10 cellular contexts compared by ENCODE assay signal in genomic region chr16:31135535-31136286, GRCh38. TPM values are rescaled to one million over a fixed set of nuclear protein-coding genes. Genes with fewer than 3 reads are reported as not detected.
DNase-seq lines count a peak whose midpoint lies in the region; ATAC-seq and TF ChIP-seq lines count a peak whose summit lies in the region.
"Had no signal": no experiment of that assay in that cellular context is flagged by ENCODE, and none has a peak within 500 bp of the region (broad histone marks: within the 10 kb centered on the region; RNA-seq: fewer than 3 reads in every experiment).

TSS of gene PRSS8 (minus strand) at chr16:31135727. CDS start at chr16:31135498, 229 bp downstream.

- peaks cover 7 to 17% (median 8%) of the 10 kb centered on the region in 4 donors for H3K36me3 ChIP-seq in liver (ENCODE audit: control insufficient read depth in 4 of 4, insufficient read depth in 3 of 4, low read depth in 1 of 4, low read length in 3 of 4)

- POLR2A ChIA-PET in MCF 10A (lab: Yijun Ruan, JAX) = interaction anchor here (0.6 to 12.0 kb wide), 12 partner anchors 9 to 323 kb away, joined by 3 to 201 read pairs (median 6); partner anchors contain the start of genes ARMC5, BCKDK, FUS and KAT8

- H3K4me3 Mint-ChIP-seq in MCF 10A (ENCODE audit: unreplicated experiment) = peak within 1 kb of the TSS; percentile 85
- H3K4me3 Mint-ChIP-seq: activated naive CD4-positive, alpha-beta T cell treated with anti-CD3 and anti-CD28 coated beads, Interleukin-2, amount 50 U/mL, for 24 hours; T-helper 1 cell treated with Interleukin-12 subunit alpha and Interleukin-12 subunit beta and Interleukin-4 antibody, amounts not matched to agents 30 μg/mL and 1 μg/mL, for 36 hours had no signal

- no peaks in the 10 kb centered on the region for H3K9me3 Mint-ChIP-seq in MCF 10A (ENCODE audit: unreplicated experiment)
- H3K9me3 Mint-ChIP-seq: activated naive CD4-positive, alpha-beta T cell treated with anti-CD3 and anti-CD28 coated beads, Interleukin-2, amount 50 U/mL, for 24 hours; T-helper 1 cell treated with Interleukin-12 subunit alpha and Interleukin-12 subunit beta and Interleukin-4 antibody, amounts not matched to agents 30 μg/mL and 1 μg/mL, for 36 hours had no signal

- H3K36me3 Mint-ChIP-seq in MCF 10A (ENCODE audit: insufficient read depth, unreplicated experiment) = peaks cover 19% of the 10 kb centered on the region
- H3K36me3 Mint-ChIP-seq: activated naive CD4-positive, alpha-beta T cell treated with anti-CD3 and anti-CD28 coated beads, Interleukin-2, amount 50 U/mL, for 24 hours had no signal

- no peak for ATAC-seq in stimulated activated naive CD8-positive, alpha-beta T cell treated with anti-CD3 and anti-CD28 coated beads, Interleukin-15, Interleukin-2, amounts not matched to agents 100 U/mL and 50 U/mL, for 24 hours

- no peaks in the 10 kb centered on the region for H3K9me3 ChIP-seq in liver (ENCODE audit: control insufficient read depth in 4 of 4, low read length in 3 of 4)

- H3K4me3 ChIP-seq in liver (ENCODE audit: low read depth in 1 of 3, low read length in 3 of 3) = peak within 1 kb of the TSS; percentile 37 to 62 (median 42)

- TF ChIP-seq RAD21 in liver (IDR thresholded peaks at IDR 0.05) = no peak

- DNase-seq in NCI-H82 (lab: John Stamatoyannopoulos, UW) = peak; percentile 14
- DNase-seq in NCI-H82 treated with DMSO at 0.1 percent for 48 hours (lab: John Stamatoyannopoulos, UW; ENCODE audit: unreplicated experiment) = no peak
- DNase-seq in MCF 10A (ENCODE audit: unreplicated experiment) = peak; percentile 63
- DNase-seq in ureter (ENCODE audit: low spot score) = peak; percentile 83
- DNase-seq in NCI-H1417 treated with DMSO at 0.1 percent for 48 hours (lab: John Stamatoyannopoulos, UW) = no peak
- no peak for DNase-seq in AG08395 (ENCODE audit: low spot score)
- DNase-seq in stimulated activated naive CD8-positive, alpha-beta T cell treated with anti-CD3 and anti-CD28 coated beads, Interleukin-15, Interleukin-2, amounts not matched to agents 100 U/mL and 50 U/mL, for 24 hours = no peak

- CTCF ChIA-PET in MCF 10A (lab: Yijun Ruan, JAX) = interaction anchor here (0.6 to 2.0 kb wide), 9 partner anchors 17 to 313 kb away, joined by 3 to 7 read pairs (median 3); partner anchors contain the start of gene KAT8

- H3K27ac ChIP-seq in liver (ENCODE audit: low read depth in 1 of 2, low read length in 2 of 2) = peak within 1 kb of the TSS; percentile 53 to 74

- intact Hi-C loops in MCF 10A (cut with micrococcal nuclease) = loop anchor here (1.0 kb wide), 1 partner anchor 17 kb away; no protein-coding TSS in a partner anchor

- H3K4me1 Mint-ChIP-seq in MCF 10A (ENCODE audit: insufficient read depth, unreplicated experiment) = peaks cover 31% of the 10 kb centered on the region
- H3K4me1 Mint-ChIP-seq: activated naive CD4-positive, alpha-beta T cell treated with anti-CD3 and anti-CD28 coated beads, Interleukin-2, amount 50 U/mL, for 24 hours had no signal

- H3K4me1 ChIP-seq in liver (ENCODE audit: control insufficient read depth in 4 of 4, insufficient read depth in 4 of 4, low read length in 3 of 4) = peaks cover 5 to 24% (median 10%) of the 10 kb centered on the region in 4 donors

- TF ChIP-seq CTCF in MCF 10A (IDR thresholded peaks at IDR 0.05; ENCODE audit: unreplicated experiment) = no peak
- no peak for TF ChIP-seq CTCF in liver (IDR thresholded peaks at IDR 0.05; ENCODE audit: low read depth, low read length, missing input control)

- peak within 1 kb of the TSS; percentile 13 to 21 for H3K9ac ChIP-seq in liver (ENCODE audit: low read depth in 1 of 2, low read length in 2 of 2)

- WGBS in liver = 38% methylated on average over 22 of the region's 22 CpGs

- BruUV-seq in MCF 10A (replicated peaks; lab: Mats Ljungman, UMichigan) = no TSS peak

- no peaks in the 10 kb centered on the region for H3K27me3 Mint-ChIP-seq in MCF 10A (ENCODE audit: insufficient read depth, unreplicated experiment)
- H3K27me3 Mint-ChIP-seq: activated naive CD4-positive, alpha-beta T cell treated with anti-CD3 and anti-CD28 coated beads, Interleukin-2, amount 50 U/mL, for 24 hours had no signal

- H3K27me3 ChIP-seq in liver (ENCODE audit: control insufficient read depth in 4 of 4, insufficient read depth in 4 of 4, low read length in 3 of 4) = no peaks in the 10 kb centered on the region

- H3K27ac Mint-ChIP-seq in MCF 10A (ENCODE audit: low read depth, unreplicated experiment) = peak within 1 kb of the TSS; percentile 6
- H3K27ac Mint-ChIP-seq: activated naive CD4-positive, alpha-beta T cell treated with anti-CD3 and anti-CD28 coated beads, Interleukin-2, amount 50 U/mL, for 24 hours; T-helper 1 cell treated with Interleukin-12 subunit alpha and Interleukin-12 subunit beta and Interleukin-4 antibody, amounts not matched to agents 30 μg/mL and 1 μg/mL, for 36 hours had no signal

TF ChIP-seq in liver, 16 proteins besides CTCF, POLR2A, EP300 and RAD21:
- TF ChIP-seq ZBTB33 (IDR thresholded peaks at IDR 0.05) (no peak), MAX (IDR thresholded peaks at IDR 0.05) (no peak), HNF4A (conservative IDR thresholded peaks at IDR 0.05) (no peak), RXRA (IDR thresholded peaks at IDR 0.05) (no peak), HNF4G (IDR thresholded peaks at IDR 0.05) (no peak), EGR1 (IDR thresholded peaks at IDR 0.05; ENCODE audit: low read depth in 2 of 2) (no peak), REST (IDR thresholded peaks at IDR 0.05) (no peak), NR2F2 (IDR thresholded peaks at IDR 0.05) (no peak), GABPA (IDR thresholded peaks at IDR 0.05 in 1 of 2, conservative IDR thresholded peaks at IDR 0.05 in 1 of 2) (no peak), ATF3 (IDR thresholded peaks at IDR 0.05) (no peak), FOXA1 (IDR thresholded peaks at IDR 0.05) (no peak), FOXA2 (IDR thresholded peaks at IDR 0.05) (no peak), YY1 (IDR thresholded peaks at IDR 0.05) (no peak), SP1 (IDR thresholded peaks at IDR 0.05) (no peak), TAF1 (conservative IDR thresholded peaks at IDR 0.05) (no peak), JUND (IDR thresholded peaks at IDR 0.05) (no peak)

RNA-seq across cellular contexts. Expression of gene PRSS8, which starts in this region (rescaled TPM):
- total RNA-seq in MCF 10A (2022) (24.6 and 32.6 TPM in 2 replicates), liver (1 to 10 TPM; 1.1 to 8.3 TPM), ureter (17.0 TPM)
- 10 to 100 TPM in 1 of 2 donors, 1 to 10 TPM in 1; 8.5 to 50.1 TPM for polyA plus RNA-seq in liver

Comparison
In these comparisons a context has a peak if more than half of its experiments do, and no peak if none do; other contexts are left out.
1. DNase-seq: peak in NCI-H82 (single experiment), MCF 10A (single experiment) and ureter (single experiment); none in NCI-H82 treated with DMSO at 0.1 percent for 48 hours (single experiment), NCI-H1417 treated with DMSO at 0.1 percent for 48 hours (single experiment), AG08395 (single experiment) and stimulated activated naive CD8-positive, alpha-beta T cell treated with anti-CD3 and anti-CD28 coated beads, Interleukin-15, Interleukin-2, amounts not matched to agents 100 U/mL and 50 U/mL, for 24 hours (single experiment).